8 cellular contexts compared by ENCODE assay signal in the genomic region with DNA sequence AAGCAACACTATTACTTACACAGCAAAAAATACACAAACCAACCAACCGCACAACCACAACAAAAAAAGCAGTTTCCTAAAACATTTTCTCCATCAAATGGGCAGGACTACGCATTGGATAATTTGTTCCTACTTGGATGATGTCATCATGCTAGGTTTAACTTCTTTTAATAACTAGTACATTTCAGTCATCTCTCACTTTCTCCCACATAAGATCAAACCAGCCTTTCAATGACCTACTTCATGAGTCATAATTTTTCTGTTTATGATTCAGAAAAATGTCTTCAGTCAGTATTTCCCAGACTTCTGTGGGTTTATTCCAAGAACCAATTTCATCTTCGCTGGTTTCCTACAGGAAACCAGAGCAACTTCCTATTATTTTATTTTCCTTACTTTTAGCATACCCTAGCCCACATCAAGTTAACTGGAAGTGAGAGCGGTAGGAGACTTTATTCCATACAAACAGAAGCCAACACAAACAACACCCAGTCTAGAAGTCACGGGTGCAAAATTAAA.
DNase-seq lines count a peak whose midpoint lies in the region; ATAC-seq and TF ChIP-seq lines count a peak whose summit lies in the region.

No MANE protein-coding gene starts in this region.

- no peaks in the 10 kb centered on the region for H3K9me3 Mint-ChIP-seq in activated CD8-positive, alpha-beta T cell treated with anti-CD3 and anti-CD28 coated beads, Interleukin-2, amount 10 ng/mL, durations not matched to agents 7 days and 5 days (ENCODE audit: insufficient read depth)

- TF ChIP-seq CTCF in thyroid gland (IDR thresholded peaks at IDR 0.05) = no peak

- CTCF ChIA-PET in activated CD8-positive, alpha-beta T cell treated with anti-CD3 and anti-CD28 coated beads, Interleukin-2, amount 10 ng/mL, durations not matched to agents 7 days and 5 days (lab: Charles Lee) = interaction anchor here (0.9 to 1.1 kb wide), 3 partner anchors 13 to 506 kb away, joined by 3 to 4 read pairs (median 3); no protein-coding TSS in a partner anchor

- H3K9me2 ChIP-seq in GM23248 (ENCODE audit: insufficient read depth) = no peaks in the 10 kb centered on the region

- ATAC-seq in activated CD8-positive, alpha-beta T cell treated with anti-CD3 and anti-CD28 coated beads, Interleukin-2, amount 10 ng/mL, durations not matched to agents 7 days and 5 days = peak; percentile 42
- ATAC-seq in GM21717 (IDR thresholded peaks at IDR 0.05; ENCODE audit: unreplicated experiment) = no peak

- WGBS in GM23248 (ENCODE audit: low coverage in 1 of 2, low lambda C conversion rate in 2 of 2, missing lambda C conversion rate in 2 of 2), 2 experiments = 62 to 63% methylated on average over 5 of the region's 5 CpGs
- WGBS in thyroid gland, 2 donors = 70 to 72% methylated on average over 5 of the region's 5 CpGs

- no peaks in the 10 kb centered on the region for H3K79me2 ChIP-seq in GM23248 (ENCODE audit: insufficient read depth)

- H2AFZ ChIP-seq in GM23248 = no peak overlapping the region

- H3K4me2 ChIP-seq in GM23248 (ENCODE audit: unreplicated experiment) = peak overlapping the region; percentile 12

- intact Hi-C loops in thyroid gland (cut with DNase I) = no loop called here

- peaks cover 15% of the 10 kb centered on the region for H3K4me1 Mint-ChIP-seq in activated CD8-positive, alpha-beta T cell treated with anti-CD3 and anti-CD28 coated beads, Interleukin-2, amount 10 ng/mL, durations not matched to agents 7 days and 5 days (ENCODE audit: low read depth)

- no peak overlapping the region for H3K9ac ChIP-seq in GM23248

- POLR2A ChIA-PET in activated CD8-positive, alpha-beta T cell treated with anti-CD3 and anti-CD28 coated beads, Interleukin-2, amount 10 ng/mL, durations not matched to agents 7 days and 5 days (lab: Charles Lee) = no interaction called here

- H3K4me1 ChIP-seq in GM23248 (ENCODE audit: insufficient read depth) (peaks cover 8% of the 10 kb centered on the region; the same call in 1 of the 2 replicates), thyroid gland (peaks cover 0 to 5% of the 10 kb centered on the region in 2 donors)

- H3K4me3 Mint-ChIP-seq in activated CD8-positive, alpha-beta T cell treated with anti-CD3 and anti-CD28 coated beads, Interleukin-2, amount 10 ng/mL, durations not matched to agents 7 days and 5 days = peak overlapping the region; percentile 63

- no peak overlapping the region for H3K4me3 ChIP-seq in GM23248
- no peak overlapping the region for H3K4me3 ChIP-seq in thyroid gland (replicated peaks in 1 of 3)

- H3K36me3 Mint-ChIP-seq in activated CD8-positive, alpha-beta T cell treated with anti-CD3 and anti-CD28 coated beads, Interleukin-2, amount 10 ng/mL, durations not matched to agents 7 days and 5 days (ENCODE audit: low read depth) = peaks cover 8% of the 10 kb centered on the region

- H3K27ac ChIP-seq in GM23248 (no peak overlapping the region), thyroid gland (peak overlapping the region in 1 of 3 donors; percentile 33)

- in situ Hi-C loops in GM23248 (cut with MboI) = loop anchor here (25.0 kb wide), 1 partner anchor 526 kb away; no protein-coding TSS in a partner anchor

- no peaks in the 10 kb centered on the region for H4K20me1 ChIP-seq in GM23248 (ENCODE audit: insufficient read depth)

- no peak for TF ChIP-seq POLR2A in thyroid gland (IDR thresholded peaks at IDR 0.05)

- DNase-seq in EH (ENCODE audit: low read depth) (peak; percentile 45), GM23248 (peak; percentile 72), kidney tubule cell (ENCODE audit: low spot score) (peak; percentile 34), GOT3 (lab: John Stamatoyannopoulos, UW) (no peak), NCI-H1092 treated with DMSO at 0.1 percent for 48 hours (lab: John Stamatoyannopoulos, UW) (no peak), thyroid gland (no peak)
- DNase-seq in activated CD8-positive, alpha-beta T cell treated with anti-CD3 and anti-CD28 coated beads, Interleukin-2, amount 10 ng/mL, durations not matched to agents 7 days and 5 days = no peak

- no peaks in the 10 kb centered on the region for H3K27me3 ChIP-seq in GM23248 (replicated peaks; ENCODE audit: insufficient read depth)
- H3K27me3 ChIP-seq in thyroid gland = no peaks in the 10 kb centered on the region

- peak overlapping the region; percentile 46 for H3K27ac Mint-ChIP-seq in activated CD8-positive, alpha-beta T cell treated with anti-CD3 and anti-CD28 coated beads, Interleukin-2, amount 10 ng/mL, durations not matched to agents 7 days and 5 days

- no peaks in the 10 kb centered on the region for H3K9me3 ChIP-seq in GM23248 (ENCODE audit: low read depth)
- no peaks in the 10 kb centered on the region for H3K9me3 ChIP-seq in thyroid gland

- 0 out of 2 replicates have a peak, but pooled peaks cover 5% of the 10 kb centered on the region for H3F3A ChIP-seq in GM23248 (ENCODE audit: insufficient read depth)

- H3K27me3 Mint-ChIP-seq in activated CD8-positive, alpha-beta T cell treated with anti-CD3 and anti-CD28 coated beads, Interleukin-2, amount 10 ng/mL, durations not matched to agents 7 days and 5 days (ENCODE audit: low read depth) = no peaks in the 10 kb centered on the region

- no peaks in the 10 kb centered on the region for H3K36me3 ChIP-seq in GM23248 (ENCODE audit: low read depth)
- H3K36me3 ChIP-seq in thyroid gland = no peaks in the 10 kb centered on the region

Comparison
In these comparisons a context has a peak if more than half of its experiments do, and no peak if none do; other contexts are left out.
1. DNase-seq: peak in EH (single experiment), GM23248 (single experiment) and kidney tubule cell (single experiment); none in activated CD8-positive, alpha-beta T cell treated with anti-CD3 and anti-CD28 coated beads, Interleukin-2, amount 10 ng/mL, durations not matched to agents 7 days and 5 days (single experiment), GOT3 (single experiment), NCI-H1092 treated with DMSO at 0.1 percent for 48 hours (single experiment) and thyroid gland (0 of 2).